In the genomic region with DNA sequence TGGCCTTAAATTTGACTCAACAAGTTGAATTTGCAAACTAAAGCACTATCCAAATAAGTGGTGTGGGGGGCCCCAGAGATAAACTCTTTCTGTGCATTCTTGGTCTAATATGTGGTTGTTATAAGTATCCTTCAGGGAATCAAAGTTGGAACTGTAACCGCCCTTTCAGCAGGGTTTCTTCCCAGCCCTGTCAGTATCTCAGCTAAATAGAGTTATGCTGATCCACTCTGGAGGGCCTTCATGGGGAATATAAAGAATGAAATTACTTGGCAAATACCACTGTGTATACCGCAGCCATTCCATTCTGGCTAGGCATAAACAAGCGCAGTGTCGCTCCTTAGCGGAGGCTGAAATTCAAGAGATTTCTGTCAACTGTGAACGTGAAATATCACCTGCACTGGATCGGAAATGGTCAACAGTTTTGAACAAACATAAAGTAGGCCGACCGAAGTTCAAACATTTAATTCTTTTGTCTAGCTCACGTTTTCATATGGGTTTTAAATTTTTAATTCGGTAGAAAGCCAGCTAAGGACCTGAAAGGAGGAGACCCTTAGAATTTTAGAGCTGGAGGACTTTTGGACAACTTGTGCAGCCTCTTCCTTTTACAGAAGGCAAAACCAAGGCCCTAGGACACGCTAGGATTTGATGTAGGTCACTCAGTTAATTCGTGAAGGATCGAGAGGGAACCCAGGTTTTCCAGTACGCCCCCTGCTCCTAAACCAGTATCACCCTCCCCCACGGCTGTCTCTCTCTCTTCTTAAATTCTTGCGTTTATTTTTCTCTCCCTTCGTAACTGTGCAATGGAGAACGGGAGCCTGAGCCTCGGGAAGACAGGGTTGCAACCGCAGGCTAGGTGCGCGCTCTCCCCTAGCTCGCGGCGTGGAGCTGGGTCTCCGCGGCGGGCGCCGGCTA, we compare ENCODE assay signal across 8 cellular contexts.
DNase-seq lines count a peak whose midpoint lies in the region; ATAC-seq and TF ChIP-seq lines count a peak whose summit lies in the region.

No MANE protein-coding gene starts in this region.

- peaks cover 8% of the 10 kb centered on the region for H3K4me1 ChIP-seq in fibroblast of lung (ENCODE audit: control insufficient read depth, extremely low read depth, insufficient read depth, low read length)

- DNase-seq in EH (ENCODE audit: low read depth) = peak; percentile 47
- DNase-seq in fibroblast of lung (ENCODE audit: low read depth in 2 of 2) = peak; percentile 55 to 78
- DNase-seq in occipital lobe (lab: John Stamatoyannopoulos, UW) = peak; percentile 53

- H3K27ac ChIP-seq in SU-DHL-6 (ENCODE audit: low read depth, low read length) (peak overlapping the region; percentile 80), fibroblast of lung (ENCODE audit: insufficient read depth, low read length) (peak overlapping the region; percentile 92)

- H2AFZ ChIP-seq in SU-DHL-6 (ENCODE audit: low read depth, low read length, severe bottlenecking) = peak overlapping the region; percentile 92
- H2AFZ ChIP-seq in fibroblast of lung (ENCODE audit: low read length) = peak overlapping the region; percentile 61

- peaks cover 22% of the 10 kb centered on the region for H3F3A ChIP-seq in SU-DHL-6 (ENCODE audit: insufficient read depth)

- ATAC-seq in HG02588 (IDR thresholded peaks at IDR 0.05; ENCODE audit: unreplicated experiment) (peak; percentile 0), GM18861 (IDR thresholded peaks at IDR 0.05; ENCODE audit: unreplicated experiment) (no peak), HG03025 (IDR thresholded peaks at IDR 0.05; ENCODE audit: low FRiP score, unreplicated experiment) (no peak), HG03565 (IDR thresholded peaks at IDR 0.05; ENCODE audit: unreplicated experiment) (no peak)

- H3K36me3 ChIP-seq in SU-DHL-6 (ENCODE audit: low read length) (no peaks in the 10 kb centered on the region), fibroblast of lung (ENCODE audit: control insufficient read depth, insufficient read depth, low read length) (no peaks in the 10 kb centered on the region)

- TF ChIP-seq CTCF in SU-DHL-6 (IDR thresholded peaks at IDR 0.05; ENCODE audit: insufficient read depth, low read length, poor library complexity, severe bottlenecking) = no peak
- peak in 1 of 2 donors; percentile 2 for TF ChIP-seq CTCF in fibroblast of lung (conservative IDR thresholded peaks at IDR 0.05 in 1 of 2, IDR thresholded peaks at IDR 0.05 in 1 of 2; ENCODE audit: low read depth in 1 of 2, low read length in 2 of 2)

- H3K27me3 ChIP-seq in SU-DHL-6 (ENCODE audit: low read length) (no peaks in the 10 kb centered on the region), fibroblast of lung (ENCODE audit: control insufficient read depth, insufficient read depth, low read length) (no peaks in the 10 kb centered on the region)

- H3K9me2 ChIP-seq in SU-DHL-6 (replicated peaks; ENCODE audit: insufficient read depth, low read length) = no peaks in the 10 kb centered on the region

- peak overlapping the region; percentile 96 for H3K4me3 ChIP-seq in SU-DHL-6 (ENCODE audit: insufficient read depth, low read length, poor library complexity, severe bottlenecking)
- H3K4me3 ChIP-seq in fibroblast of lung (replicated peaks in 1 of 4; ENCODE audit: control extremely low read depth in 1 of 4, insufficient read depth in 1 of 4, low read depth in 3 of 4, low read length in 4 of 4) = peak overlapping the region; percentile 53 to 78 (median 69)

- H4K20me1 ChIP-seq in SU-DHL-6 (ENCODE audit: low read depth, low read length) = peaks cover 3% of the 10 kb centered on the region; the same call in 1 of the 2 replicates
- H4K20me1 ChIP-seq in fibroblast of lung (ENCODE audit: control insufficient read depth, extremely low read depth, insufficient read depth, low read length) = no peaks in the 10 kb centered on the region

- no peaks in the 10 kb centered on the region for H3K9me3 ChIP-seq in SU-DHL-6 (ENCODE audit: insufficient read depth, low read length)
- H3K9me3 ChIP-seq in fibroblast of lung (ENCODE audit: control insufficient read depth, insufficient read depth, low read depth, low read length) = no peaks in the 10 kb centered on the region

- H3K9ac ChIP-seq in SU-DHL-6 (ENCODE audit: low read length) = peak overlapping the region; percentile 87
- H3K9ac ChIP-seq in fibroblast of lung (ENCODE audit: insufficient read depth, low read length) = peak overlapping the region; percentile 83

- H3K4me2 ChIP-seq in SU-DHL-6 (ENCODE audit: low read depth, low read length, poor library complexity, severe bottlenecking) (peak overlapping the region; percentile 70), fibroblast of lung (ENCODE audit: extremely low read depth, insufficient read depth, low read length) (peak overlapping the region; percentile 99)

- H3K79me2 ChIP-seq in SU-DHL-6 (ENCODE audit: insufficient read depth, low read length) (peaks cover 21% of the 10 kb centered on the region; the same call in 1 of the 2 replicates), fibroblast of lung (ENCODE audit: control insufficient read depth, insufficient read depth, low read length) (peaks cover 24% of the 10 kb centered on the region)
